In genomic region chr2:164793531-164793930, GRCh38 we compare ENCODE assay signal across 14 cellular contexts. TPM values are rescaled to one million over a fixed set of nuclear protein-coding genes. Genes with fewer than 3 reads are reported as not detected.
A peak's percentile ranks its signal among the peaks of the same experiment; 100 is the strongest.
DNase-seq lines count a peak whose midpoint lies in the region; ATAC-seq and TF ChIP-seq lines count a peak whose summit lies in the region.
"Had no signal": no experiment of that assay in that cellular context is flagged by ENCODE, and none has a peak within 500 bp of the region (broad histone marks: within the 10 kb centered on the region; RNA-seq: fewer than 3 reads in every experiment).

No MANE protein-coding gene starts in this region.

- POLR2A ChIA-PET in SK-N-SH (lab: Yijun Ruan, JAX): no interaction called here

- intact Hi-C loops in thyroid gland (cut with DNase I): no loop called here

- peak overlapping the region; percentile 68 for H3K4me3 Mint-ChIP-seq in endothelial cell (ENCODE audit: unreplicated experiment)
- no peak overlapping the region for H3K4me3 Mint-ChIP-seq in mesothelial cell of epicardium
- H3K4me3 Mint-ChIP-seq in glutamatergic neuron (ENCODE audit: unreplicated experiment): no peak overlapping the region

- H3K4me3 ChIP-seq in SK-N-SH (ENCODE audit: low read depth in 2 of 2, low read length in 1 of 2) (no peak overlapping the region), thyroid gland (replicated peaks in 1 of 3) (no peak overlapping the region)
- H3K4me3 ChIP-seq: BLaER1 had no signal

- DNase-seq in SK-N-SH (no peak), endothelial cell (ENCODE audit: low spot score) (no peak), mesothelial cell of epicardium (ENCODE audit: low spot score in 2 of 2, unreplicated experiment in 2 of 2) (no peak), thyroid gland (no peak), glutamatergic neuron (no peak), NCI-H1105 (lab: John Stamatoyannopoulos, UW) (no peak)
- DNase-seq: NCI-H146; NCI-H345; NCI-H69; NK-92 treated with Interleukin-12 subunit alpha and Interleukin-12 subunit beta, amount 100 ng/mL, for 24 hours had no signal

- H3K9me3 Mint-ChIP-seq in endothelial cell (ENCODE audit: unreplicated experiment): no peaks in the 10 kb centered on the region
- H3K9me3 Mint-ChIP-seq in mesothelial cell of epicardium: no peaks in the 10 kb centered on the region
- no peaks in the 10 kb centered on the region for H3K9me3 Mint-ChIP-seq in glutamatergic neuron (ENCODE audit: unreplicated experiment)

- no peaks in the 10 kb centered on the region for H4K20me1 ChIP-seq in SK-N-SH (ENCODE audit: insufficient read depth)
- H4K20me1 ChIP-seq: BLaER1 had no signal

- TF ChIP-seq EP300 in SK-N-SH (IDR thresholded peaks at IDR 0.05; ENCODE audit: borderline replicate concordance in 1 of 2, low read depth in 1 of 2, low read length in 1 of 2): no peak

- H3K9me2 ChIP-seq in SK-N-SH: no peaks in the 10 kb centered on the region

- H3K36me3 Mint-ChIP-seq in endothelial cell (ENCODE audit: low read depth, unreplicated experiment): peaks cover 2% of the 10 kb centered on the region
- H3K36me3 Mint-ChIP-seq in mesothelial cell of epicardium: no peaks in the 10 kb centered on the region
- H3K36me3 Mint-ChIP-seq in glutamatergic neuron (ENCODE audit: unreplicated experiment): no peaks in the 10 kb centered on the region

- 96% methylated on average over 1 of the region's 1 CpG for WGBS in SK-N-SH (ENCODE audit: low lambda C conversion rate)
- 86 to 88% methylated on average over 1 of the region's 1 CpG for WGBS in thyroid gland, 2 donors

- ATAC-seq in SK-N-SH treated with all-trans-retinoic acid at 6 μM for 48 hours (peak; percentile 30; the same call in 2 of the 3 replicates), HG03025 (IDR thresholded peaks at IDR 0.05; ENCODE audit: low FRiP score, unreplicated experiment) (no peak)

- H3K9me3 ChIP-seq in SK-N-SH (no peaks in the 10 kb centered on the region), thyroid gland (no peaks in the 10 kb centered on the region)
- H3K9me3 ChIP-seq: BLaER1 had no signal

- H3K27me3 Mint-ChIP-seq in endothelial cell (ENCODE audit: unreplicated experiment) (no peaks in the 10 kb centered on the region), mesothelial cell of epicardium (ENCODE audit: low read depth) (no peaks in the 10 kb centered on the region), glutamatergic neuron (ENCODE audit: unreplicated experiment) (no peaks in the 10 kb centered on the region)

- peak overlapping the region; percentile 92 for H3K27ac Mint-ChIP-seq in endothelial cell (ENCODE audit: unreplicated experiment)
- peak overlapping the region; percentile 82 for H3K27ac Mint-ChIP-seq in mesothelial cell of epicardium
- no peak overlapping the region for H3K27ac Mint-ChIP-seq in glutamatergic neuron (ENCODE audit: unreplicated experiment)

- no peak for TF ChIP-seq POLR2A in thyroid gland (IDR thresholded peaks at IDR 0.05)

- H3K4me1 ChIP-seq in SK-N-SH (ENCODE audit: control insufficient read depth in 1 of 2, insufficient read depth in 2 of 2, low read depth in 1 of 2, low read length in 1 of 2): peaks cover 4 to 8% of the 10 kb centered on the region in 2 experiments; a peak in 3 of 4 replicates
- H3K4me1 ChIP-seq in thyroid gland: peaks cover 32 to 33% of the 10 kb centered on the region in 2 donors

- no peak overlapping the region for H2AFZ ChIP-seq in SK-N-SH (ENCODE audit: low read depth)

- H3K36me3 ChIP-seq in SK-N-SH (replicated peaks in 1 of 2; ENCODE audit: control insufficient read depth in 1 of 2, insufficient read depth in 2 of 2, low read length in 1 of 2) (no peaks in the 10 kb centered on the region), thyroid gland (no peaks in the 10 kb centered on the region)
- H3K36me3 ChIP-seq: BLaER1 had no signal

- no peaks in the 10 kb centered on the region for H3F3A ChIP-seq in SK-N-SH (replicated peaks; ENCODE audit: insufficient read depth)

- no peaks in the 10 kb centered on the region for H3K27me3 ChIP-seq in SK-N-SH (ENCODE audit: insufficient read depth)
- H3K27me3 ChIP-seq in thyroid gland: no peaks in the 10 kb centered on the region
- H3K27me3 ChIP-seq: BLaER1 had no signal

- H3K79me2 ChIP-seq in SK-N-SH (ENCODE audit: insufficient read depth): no peaks in the 10 kb centered on the region

- H3K4me1 Mint-ChIP-seq in endothelial cell (ENCODE audit: unreplicated experiment) (peaks cover 61% of the 10 kb centered on the region), mesothelial cell of epicardium (peaks cover 58% of the 10 kb centered on the region), glutamatergic neuron (ENCODE audit: low read depth, unreplicated experiment) (no peaks in the 10 kb centered on the region)

- H3K27ac ChIP-seq in SK-N-SH (ENCODE audit: low read depth in 2 of 2, low read length in 1 of 2): peak overlapping the region in 1 of 2 experiments; percentile 47; a peak in 2 of 4 replicates
- H3K27ac ChIP-seq in thyroid gland: peak overlapping the region; percentile 18 to 68 (median 64)
- H3K27ac ChIP-seq: 22Rv1, BLaER1 had no signal

- no peak for TF ChIP-seq CTCF in SK-N-SH (IDR thresholded peaks at IDR 0.05)
- no peak for TF ChIP-seq CTCF in endothelial cell (IDR thresholded peaks at IDR 0.05; ENCODE audit: unreplicated experiment)
- no peak for TF ChIP-seq CTCF in mesothelial cell of epicardium (IDR thresholded peaks at IDR 0.05; ENCODE audit: unreplicated experiment)
- no peak for TF ChIP-seq CTCF in thyroid gland (IDR thresholded peaks at IDR 0.05)
- TF ChIP-seq CTCF in glutamatergic neuron (IDR thresholded peaks at IDR 0.05; ENCODE audit: partially characterized antibody, unreplicated experiment): no peak

- H3K9ac ChIP-seq in SK-N-SH: no peak overlapping the region
- H3K9ac ChIP-seq: BLaER1 had no signal

- CTCF ChIA-PET in SK-N-SH (lab: Yijun Ruan, JAX): interaction anchor here (0.7 kb wide), 1 partner anchor 483 kb away, joined by 4 read pairs; no protein-coding TSS in a partner anchor

- H3K4me2 ChIP-seq in SK-N-SH: no peak overlapping the region
- H3K4me2 ChIP-seq: BLaER1 had no signal

- TF ChIP-seq RAD21 in SK-N-SH (IDR thresholded peaks at IDR 0.05; ENCODE audit: low read length): no peak

TF ChIP-seq in SK-N-SH treated with all-trans-retinoic acid at 6 μM for 48 hours, 23 proteins besides CTCF, POLR2A, EP300 and RAD21:
- TF ChIP-seq GLIS3 (CRISPR knock-in tag; IDR thresholded peaks at IDR 0.05) (no peak), ZNF70 (CRISPR knock-in tag; IDR thresholded peaks at IDR 0.05) (no peak), OSR1 (CRISPR knock-in tag; IDR thresholded peaks at IDR 0.05) (no peak), ZNF565 (CRISPR knock-in tag; conservative IDR thresholded peaks at IDR 0.05; ENCODE audit: low read depth) (no peak), TOX (CRISPR knock-in tag; IDR thresholded peaks at IDR 0.05; ENCODE audit: borderline replicate concordance) (no peak)

TF ChIP-seq in SK-N-SH, 30 proteins besides CTCF, POLR2A, EP300 and RAD21:
- no peak for TF ChIP-seq SIN3A (IDR thresholded peaks at IDR 0.05; ENCODE audit: borderline replicate concordance, low read depth, low read length)
- TF ChIP-seq GATA2 (CRISPR knock-in tag; IDR thresholded peaks at IDR 0.05): no peak
- no peak for TF ChIP-seq MEF2A (IDR thresholded peaks at IDR 0.05; ENCODE audit: borderline replicate concordance, low read depth)
- no peak for TF ChIP-seq TEAD4 (IDR thresholded peaks at IDR 0.05; ENCODE audit: borderline replicate concordance, insufficient read depth)
- no peak for TF ChIP-seq FOSL2 (IDR thresholded peaks at IDR 0.05; ENCODE audit: borderline replicate concordance, low read depth)
- no peak for TF ChIP-seq NFIC (IDR thresholded peaks at IDR 0.05; ENCODE audit: borderline replicate concordance)
- no peak for TF ChIP-seq RFX5 (IDR thresholded peaks at IDR 0.05; ENCODE audit: low read length)
- TF ChIP-seq SMC3 (IDR thresholded peaks at IDR 0.05; ENCODE audit: low read depth, low read length): no peak
- TF ChIP-seq MXI1 (IDR thresholded peaks at IDR 0.05; ENCODE audit: low read depth, low read length): no peak

RNA-seq across cellular contexts. Expression of gene COBLL1, which starts 48.1 kb away (rescaled TPM):
- polyA plus RNA-seq in SK-N-SH (2012; rRNA removed): 3.1 and 4.9 TPM in 2 replicates
- polyA plus RNA-seq in SK-N-SH (2012; cell fraction: cytosol; rRNA removed): 3.3 and 3.7 TPM in 2 replicates
- polyA plus RNA-seq in SK-N-SH (2012; cell fraction: nucleus; rRNA removed): 3.6 and 5.7 TPM in 2 replicates
- total RNA-seq in endothelial cell (ENCODE audit: unreplicated experiment): 46.6 TPM
- total RNA-seq in mesothelial cell of epicardium: 98.5 to 110 TPM (median 109 TPM) in 3 replicates
- total RNA-seq in thyroid gland: 10 to 100 TPM; 41.8 to 90.8 (median 76.9) TPM
- 0.91 TPM for total RNA-seq in glutamatergic neuron (ENCODE audit: unreplicated experiment)

Comparison
In these comparisons a context has a peak if more than half of its experiments do, and no peak if none do; other contexts are left out.
1. RNA of gene COBLL1, which starts 48.1 kb away (total RNA-seq): 98.5 to 110 TPM in mesothelial cell of epicardium, 41.8 to 90.8 TPM in thyroid gland and 46.6 TPM in endothelial cell (single experiment); 0.91 TPM in glutamatergic neuron (single experiment); every median in the first group is over 10 times any median in the second.